In the genomic region with DNA sequence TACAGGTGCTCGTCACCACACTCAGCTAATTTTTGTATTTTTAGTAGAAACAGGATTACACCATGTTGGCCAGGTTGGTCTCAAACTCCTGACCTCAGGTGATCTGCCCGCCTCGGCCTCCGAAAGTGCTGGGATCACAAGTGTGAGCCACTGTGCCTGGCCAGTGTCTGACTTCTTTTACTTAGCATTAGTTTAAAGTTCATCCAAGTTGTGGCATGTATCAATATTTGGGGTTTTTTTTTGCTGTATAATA, we compare ENCODE assay signal across 7 cellular contexts. TPM values are rescaled to one million over a fixed set of nuclear protein-coding genes. Genes with fewer than 3 reads are reported as not detected.
DNase-seq lines count a peak whose midpoint lies in the region; ATAC-seq and TF ChIP-seq lines count a peak whose summit lies in the region.
"Not testable (repeated sequence)": the region's sequence is repeated elsewhere in the genome, so short reads cannot be mapped to it uniquely, and the experiment has no call there.
"Had no signal": no experiment of that assay in that cellular context is flagged by ENCODE, and none has a peak within 500 bp of the region (broad histone marks: within the 10 kb centered on the region; RNA-seq: fewer than 3 reads in every experiment).

No MANE protein-coding gene starts in this region.

- ATAC-seq in right lobe of liver = not testable (repeated sequence)

- H3K27ac Mint-ChIP-seq in CD14-positive monocyte = peak overlapping the region; percentile 94 to 100 (median 99)
- peak overlapping the region; percentile 99 for H3K27ac Mint-ChIP-seq in MCF 10A (ENCODE audit: low read depth, unreplicated experiment)

- H3K36me3 Mint-ChIP-seq in CD14-positive monocyte = not testable (repeated sequence)
- peaks cover 15% of the 10 kb centered on the region for H3K36me3 Mint-ChIP-seq in MCF 10A (ENCODE audit: insufficient read depth, unreplicated experiment)

- peak overlapping the region; percentile 75 for H3K27ac ChIP-seq in RWPE1
- H3K27ac ChIP-seq in layer of hippocampus (ENCODE audit: low read depth, low read length) = peak overlapping the region; percentile 38
- H3K27ac ChIP-seq in right lobe of liver = peak overlapping the region; percentile 87 to 90 (median 90)
- H3K27ac ChIP-seq in spleen = peak overlapping the region in 6 of 8 donors; percentile 67 to 92 (median 79)

- H3K4me3 Mint-ChIP-seq in CD14-positive monocyte = peak overlapping the region in 1 of 2 donors; percentile 15
- not testable (repeated sequence) for H3K4me3 Mint-ChIP-seq in MCF 10A (ENCODE audit: unreplicated experiment)

- CTCF ChIA-PET in RWPE1 (lab: Yijun Ruan, JAX) = interaction anchor here (1.3 kb wide), 1 partner anchor 28 kb away, joined by 3 read pairs; no protein-coding TSS in a partner anchor
- CTCF ChIA-PET in MCF 10A (lab: Yijun Ruan, JAX) = interaction anchor here (0.7 to 1.1 kb wide), 2 partner anchors 25 to 35 kb away, joined by 3 to 4 read pairs; no protein-coding TSS in a partner anchor

- TF ChIP-seq POLR2A in right lobe of liver (IDR thresholded peaks at IDR 0.05); spleen (IDR thresholded peaks at IDR 0.05): not testable (repeated sequence)

- not testable (repeated sequence) for H3K9me3 ChIP-seq in right lobe of liver, spleen

- POLR2A ChIA-PET in RWPE1 (lab: Yijun Ruan, JAX; ENCODE audit: low non-redundant PET) = not testable (repeated sequence)
- POLR2A ChIA-PET in MCF 10A (lab: Yijun Ruan, JAX) = interaction anchor here (1.1 to 3.0 kb wide), 6 partner anchors 14 to 44 kb away, joined by 3 to 12 read pairs (median 6); a partner anchor contains a TSS

- not testable (repeated sequence) for H3K4me3 ChIP-seq in right lobe of liver
- peak overlapping the region in 1 of 8 donors; percentile 34 for H3K4me3 ChIP-seq in spleen

- not testable (repeated sequence) for H3K27me3 Mint-ChIP-seq in CD14-positive monocyte (ENCODE audit: low read depth in 3 of 3); MCF 10A (ENCODE audit: insufficient read depth, unreplicated experiment)

- BruUV-seq in MCF 10A (replicated peaks; lab: Mats Ljungman, UMichigan) = not testable (repeated sequence)

- not testable (repeated sequence) for TF ChIP-seq CTCF in CD14-positive monocyte (IDR thresholded peaks at IDR 0.05); RWPE1 (conservative IDR thresholded peaks at IDR 0.05; ENCODE audit: low read depth); MCF 10A (IDR thresholded peaks at IDR 0.05; ENCODE audit: unreplicated experiment); right lobe of liver (IDR thresholded peaks at IDR 0.05); spleen (IDR thresholded peaks at IDR 0.05 in 8 of 11, conservative IDR thresholded peaks at IDR 0.05 in 3 of 11)

- 28% methylated on average over 4 of the region's 4 CpGs for WGBS in right lobe of liver (ENCODE audit: insufficient coverage, low coverage, low lambda C conversion rate, missing lambda C conversion rate)
- 92 to 96% (median 94%) methylated on average over 4 of the region's 4 CpGs for WGBS in spleen, 5 donors

- peaks cover 0 to 23% (median 2%) of the 10 kb centered on the region in 4 donors for H3K4me1 ChIP-seq in right lobe of liver
- peaks cover 0 to 42% (median under 1%) of the 10 kb centered on the region in 6 donors for H3K4me1 ChIP-seq in spleen

- H3K27me3 ChIP-seq in layer of hippocampus (ENCODE audit: control insufficient read depth, insufficient read depth, low read length); right lobe of liver; spleen (replicated peaks in 1 of 7): not testable (repeated sequence)

- peaks cover 69% of the 10 kb centered on the region for H3K4me1 Mint-ChIP-seq in CD14-positive monocyte
- peaks cover 36% of the 10 kb centered on the region for H3K4me1 Mint-ChIP-seq in MCF 10A (ENCODE audit: insufficient read depth, unreplicated experiment)

- not testable (repeated sequence) for H3K9me3 Mint-ChIP-seq in CD14-positive monocyte; MCF 10A (ENCODE audit: unreplicated experiment)

- DNase-seq in CD14-positive monocyte (ENCODE audit: low spot score); RWPE1 (ENCODE audit: low spot score); MCF 10A (ENCODE audit: unreplicated experiment); right lobe of liver; spleen: not testable (repeated sequence)

- intact Hi-C loops in CD14-positive monocyte (cut with micrococcal nuclease) = loop anchor here in 1 of 2 donors (5.0 kb wide), 1 partner anchor 46 kb away; a partner anchor contains a TSS
- intact Hi-C loops in MCF 10A (cut with micrococcal nuclease); right lobe of liver (cut with DNase I); spleen (cut with DNase I; ENCODE audit: low total_unique reads): not testable (repeated sequence)

- not testable (repeated sequence) for H3K36me3 ChIP-seq in right lobe of liver, spleen

RNA-seq across cellular contexts. Expression of a gene that starts 29.6 kb away (rescaled TPM):
- polyA plus RNA-seq in CD14-positive monocyte (1,000 to 10,000 TPM; 2,434 to 3,095 TPM), spleen (10 to 100 TPM; 40.2 to 60.9 (median 48.9) TPM)
- total RNA-seq in MCF 10A (2022) (0.79 and 2.2 TPM in 2 replicates), right lobe of liver (100 to 1,000 TPM; 174 to 513 (median 244) TPM), spleen (100 to 1,000 TPM in 4 of 7 donors, 10 to 100 TPM in 3; 80.2 to 209 (median 101) TPM)
- total RNA-seq: CD4-positive, CD25-positive, alpha-beta regulatory T cell had no signal

RNA-seq across cellular contexts. Expression of a gene that starts 35.9 kb away (rescaled TPM):
- polyA plus RNA-seq in CD14-positive monocyte = 10 to 100 TPM in 1 of 2 donors, 1 to 10 TPM in 1; 9.8 to 12.6 TPM
- 15.7 and 17.2 TPM in 2 replicates for total RNA-seq in MCF 10A (2022)
- 10 to 100 TPM in 5 of 6 experiments, 1 to 10 TPM in 1; 7.3 to 45.5 (median 23.6) TPM for total RNA-seq in right lobe of liver
- 10 to 100 TPM; 18.3 to 55.2 (median 24.5) TPM for total RNA-seq in spleen
- polyA plus RNA-seq in spleen = 10 to 100 TPM; 12.0 to 21.0 (median 18.2) TPM

RNA-seq across cellular contexts. Expression of a gene that starts 38.7 kb away (rescaled TPM):
- polyA plus RNA-seq in CD14-positive monocyte = 10 to 100 TPM; 44.0 to 67.1 TPM
- 84.0 and 119 TPM in 2 replicates for total RNA-seq in MCF 10A (2022)
- total RNA-seq in right lobe of liver = 10 to 100 TPM; 28.1 to 38.5 (median 30.2) TPM
- total RNA-seq in spleen = 10 to 100 TPM; 44.1 to 64.0 (median 58.7) TPM
- 10 to 100 TPM; 23.3 to 40.8 (median 27.7) TPM for polyA plus RNA-seq in spleen

RNA-seq across cellular contexts. Expression of a gene that starts 39.0 kb away (rescaled TPM):
- polyA plus RNA-seq in CD14-positive monocyte = 1 to 10 TPM; 4.9 to 7.4 TPM
- total RNA-seq in MCF 10A (2022) = 22.7 and 28.1 TPM in 2 replicates
- 10 to 100 TPM in 5 of 6 experiments, 1 to 10 TPM in 1; 9.6 to 24.3 (median 14.3) TPM for total RNA-seq in right lobe of liver
- total RNA-seq in spleen = 10 to 100 TPM; 31.9 to 57.8 (median 42.2) TPM
- 10 to 100 TPM; 26.0 to 43.4 (median 41.0) TPM for polyA plus RNA-seq in spleen

RNA-seq across cellular contexts. Expression of a gene that starts 44.1 kb away (rescaled TPM):
- polyA plus RNA-seq in CD14-positive monocyte (100 to 1,000 TPM; 207 to 246 TPM), spleen (100 to 1,000 TPM; 211 to 237 (median 216) TPM)
- total RNA-seq in MCF 10A (2022) (63.2 and 82.2 TPM in 2 replicates), right lobe of liver (10 to 100 TPM; 35.4 to 56.8 (median 52.4) TPM), spleen (10 to 100 TPM; 35.1 to 61.4 (median 46.9) TPM)

Comparison
In these comparisons a context has a peak if more than half of its experiments do, and no peak if none do; other contexts are left out.
1. H3K27ac ChIP-seq: peak in every context shown above with its lines; median percentile 90 in right lobe of liver; 79 in spleen; 75 in RWPE1; 38 in layer of hippocampus.
2. RNA of a gene that starts 29.6 kb away (total RNA-seq): 174 to 513 TPM in right lobe of liver and 80.2 to 209 TPM in spleen; 0.79 to 2.2 TPM in MCF 10A; every median in the first group is over 10 times any median in the second.